In genomic region chr15:67781061-67781460, GRCh38 we compare ENCODE assay signal across 23 cellular contexts. TPM values are rescaled to one million over a fixed set of nuclear protein-coding genes. Genes with fewer than 3 reads are reported as not detected.
"Had no signal": no experiment of that assay in that cellular context is flagged by ENCODE, and none has a peak within 500 bp of the region (broad histone marks: within the 10 kb centered on the region; RNA-seq: fewer than 3 reads in every experiment).

No MANE protein-coding gene starts in this region.

- H3K27ac ChIP-seq: heart left ventricle, neutrophil, psoas muscle, sigmoid colon, skin epidermis, suprapubic skin, thyroid gland, upper lobe of left lung, uterus had no signal

- H3K9me3 Mint-ChIP-seq: natural killer cell treated with Interleukin-12 subunit alpha and Interleukin-12 subunit beta and Interleukin-15 and Interleukin-18, amount 100 ng/mL, for 72 hours had no signal

- H3K4me3 Mint-ChIP-seq: natural killer cell treated with Interleukin-12 subunit alpha and Interleukin-12 subunit beta and Interleukin-15 and Interleukin-18, amount 100 ng/mL, for 72 hours had no signal

- H3K4me1 ChIP-seq: psoas muscle, sigmoid colon, suprapubic skin, thyroid gland, upper lobe of left lung, uterus had no signal

- H3K36me3 Mint-ChIP-seq: natural killer cell treated with Interleukin-12 subunit alpha and Interleukin-12 subunit beta and Interleukin-15 and Interleukin-18, amount 100 ng/mL, for 72 hours had no signal

- DNase-seq: cortex of kidney; dorsolateral prefrontal cortex; effector CD8-positive, alpha-beta T cell; foreskin melanocyte; heart left ventricle; hippocampal formation; left colon; left ventricle myocardium superior; mesenchymal stem cell; midbrain; psoas muscle; sigmoid colon; stimulated activated naive CD8-positive, alpha-beta T cell treated with anti-CD3 and anti-CD28 coated beads, Interleukin-15, Interleukin-2, amounts not matched to agents 100 U/mL and 50 U/mL, for 24 hours; thyroid gland; upper lobe of left lung; uterus had no signal

- H3K27me3 Mint-ChIP-seq: natural killer cell treated with Interleukin-12 subunit alpha and Interleukin-12 subunit beta and Interleukin-15 and Interleukin-18, amount 100 ng/mL, for 72 hours had no signal

- H3K9me3 ChIP-seq: heart left ventricle, neutrophil, psoas muscle, sigmoid colon, suprapubic skin, thyroid gland, upper lobe of left lung, uterus had no signal

- H3K36me3 ChIP-seq: neutrophil, thyroid gland, uterus had no signal

- H3K27me3 ChIP-seq: dorsolateral prefrontal cortex, heart left ventricle, neutrophil, sigmoid colon, suprapubic skin, thyroid gland, upper lobe of left lung, uterus had no signal

- H3K4me3 ChIP-seq: dorsolateral prefrontal cortex, heart left ventricle, lung, psoas muscle, sigmoid colon, skin epidermis, suprapubic skin, thyroid gland, upper lobe of left lung, uterus had no signal

- ATAC-seq: heart left ventricle; left colon; left ventricle myocardium superior; natural killer cell treated with Interleukin-12 subunit alpha and Interleukin-12 subunit beta and Interleukin-15 and Interleukin-18, amount 100 ng/mL, for 72 hours; psoas muscle; stimulated activated naive CD8-positive, alpha-beta T cell treated with anti-CD3 and anti-CD28 coated beads, Interleukin-15, Interleukin-2, amounts not matched to agents 100 U/mL and 50 U/mL, for 24 hours had no signal

- H3K27ac Mint-ChIP-seq: natural killer cell treated with Interleukin-12 subunit alpha and Interleukin-12 subunit beta and Interleukin-15 and Interleukin-18, amount 100 ng/mL, for 72 hours had no signal

RNA-seq across cellular contexts. Expression of gene SKOR1, which starts 44.2 kb away (rescaled TPM):
- total RNA-seq: kidney epithelial cell had no signal

RNA-seq across cellular contexts. Expression of gene RNU6-1, which starts 58.8 kb away (rescaled TPM):
- total RNA-seq: dorsolateral prefrontal cortex; heart left ventricle; kidney epithelial cell; left colon; left ventricle myocardium superior; lung; natural killer cell treated with Interleukin-12 subunit alpha and Interleukin-12 subunit beta and Interleukin-15 and Interleukin-18, amount 100 ng/mL, for 72 hours; osteoblast; psoas muscle; sigmoid colon; suprapubic skin; thyroid gland; upper lobe of left lung; uterus had no signal
